15 cellular contexts compared by ENCODE assay signal in genomic region chr4:173917255-173917960, GRCh38.
DNase-seq lines count a peak whose midpoint lies in the region; ATAC-seq and TF ChIP-seq lines count a peak whose summit lies in the region.
"Had no signal": no experiment of that assay in that cellular context is flagged by ENCODE, and none has a peak within 500 bp of the region (broad histone marks: within the 10 kb centered on the region; RNA-seq: fewer than 3 reads in every experiment).

No MANE protein-coding gene starts in this region.

- intact Hi-C loops in heart right ventricle (cut with DNase I), result no loop called here
- intact Hi-C loops in sigmoid colon (cut with DNase I), result no loop called here
- intact Hi-C loops in posterior vena cava (cut with DNase I), result no loop called here

- TF ChIP-seq CTCF in astrocyte of the spinal cord (IDR thresholded peaks at IDR 0.05; ENCODE audit: low read depth, low read length) (no peak), heart right ventricle (IDR thresholded peaks at IDR 0.05) (no peak), sigmoid colon (IDR thresholded peaks at IDR 0.05) (no peak)

- DNase-seq in GM03348 (ENCODE audit: low spot score) (peak; percentile 7), astrocyte of the spinal cord (ENCODE audit: low read depth, low spot score) (peak; percentile 75), heart right ventricle (no peak), sigmoid colon (no peak), posterior vena cava (ENCODE audit: low spot score) (no peak), DMS 273 treated with DMSO at 0.1 percent for 48 hours (lab: John Stamatoyannopoulos, UW) (no peak)
- no peak for DNase-seq in activated CD8-positive, alpha-beta memory T cell treated with anti-CD3 and anti-CD28 coated beads, Interleukin-2, amount 50 U/mL, for 48 hours
- DNase-seq: activated gamma-delta T cell treated with Interleukin-2 at 50 U/mL for 16 hours; C1 segment of cervical spinal cord; naive thymus-derived CD4-positive, alpha-beta T cell; NCI-H69; stimulated activated CD4-positive, alpha-beta T cell treated with anti-CD3 and anti-CD28 coated beads, Interleukin-1b, Interleukin-23, amount 100 ng/mL, for 48 hours; stimulated activated naive CD8-positive, alpha-beta T cell treated with anti-CD3 and anti-CD28 coated beads, Interleukin-15, amount 100 ng/mL, for 72 hours; SW 1271 had no signal

- no peak for TF ChIP-seq POLR2A in sigmoid colon (IDR thresholded peaks at IDR 0.05)

- peak in 3 of 4 donors; percentile 15 to 68 (median 38) for TF ChIP-seq EP300 in sigmoid colon (IDR thresholded peaks at IDR 0.05)

- H3K4me3 ChIP-seq in astrocyte of the spinal cord (ENCODE audit: low read depth, low read length), result no peak overlapping the region
- peak overlapping the region in 1 of 10 donors; percentile 13 for H3K4me3 ChIP-seq in heart right ventricle
- no peak overlapping the region for H3K4me3 ChIP-seq in sigmoid colon

- WGBS in heart right ventricle, 2 donors, result 16 to 26% methylated on average over 8 of the region's 8 CpGs
- WGBS in sigmoid colon, 2 donors, result 42 to 49% methylated on average over 8 of the region's 8 CpGs

- H3K36me3 ChIP-seq in heart right ventricle, result no peaks in the 10 kb centered on the region
- no peaks in the 10 kb centered on the region for H3K36me3 ChIP-seq in sigmoid colon

- H3K27ac ChIP-seq in heart right ventricle (peak overlapping the region in 5 of 10 donors; percentile 11 to 45 (median 30)), sigmoid colon (peak overlapping the region; percentile 66 to 80 (median 76))

- H3K4me1 ChIP-seq in heart right ventricle, result peaks cover 0 to 8% (median 0%) of the 10 kb centered on the region in 9 donors
- H3K4me1 ChIP-seq in sigmoid colon, result peaks cover 0 to 48% (median 36%) of the 10 kb centered on the region in 4 donors

- ATAC-seq in heart right ventricle (peak in 7 of 8 donors; percentile 33 to 83 (median 59)), GM21619 (IDR thresholded peaks at IDR 0.05; ENCODE audit: unreplicated experiment) (no peak)
- ATAC-seq: naive thymus-derived CD4-positive, alpha-beta T cell; stimulated activated naive CD8-positive, alpha-beta T cell treated with anti-CD3 and anti-CD28 coated beads, Interleukin-15, amount 100 ng/mL, for 72 hours had no signal

- H3K27me3 ChIP-seq in heart right ventricle (no peaks in the 10 kb centered on the region), sigmoid colon (no peaks in the 10 kb centered on the region)

- in situ Hi-C loops in astrocyte of the spinal cord (cut with HindIII; ENCODE audit: low sequenced_read_pairs), result no loop called here

- no peaks in the 10 kb centered on the region for H3K9me3 ChIP-seq in heart right ventricle
- H3K9me3 ChIP-seq in sigmoid colon, result no peaks in the 10 kb centered on the region

Comparison
In these comparisons a context has a peak if more than half of its experiments do, and no peak if none do; other contexts are left out.
1. DNase-seq: peak in GM03348 (single experiment) and astrocyte of the spinal cord (single experiment); none in heart right ventricle (0 of 2), sigmoid colon (single experiment), posterior vena cava (single experiment), activated CD8-positive, alpha-beta memory T cell treated with anti-CD3 and anti-CD28 coated beads, Interleukin-2, amount 50 U/mL, for 48 hours (single experiment) and DMS 273 treated with DMSO at 0.1 percent for 48 hours (single experiment).